Comparison of ENCODE assay signal across 7 cellular contexts in the genomic region with DNA sequence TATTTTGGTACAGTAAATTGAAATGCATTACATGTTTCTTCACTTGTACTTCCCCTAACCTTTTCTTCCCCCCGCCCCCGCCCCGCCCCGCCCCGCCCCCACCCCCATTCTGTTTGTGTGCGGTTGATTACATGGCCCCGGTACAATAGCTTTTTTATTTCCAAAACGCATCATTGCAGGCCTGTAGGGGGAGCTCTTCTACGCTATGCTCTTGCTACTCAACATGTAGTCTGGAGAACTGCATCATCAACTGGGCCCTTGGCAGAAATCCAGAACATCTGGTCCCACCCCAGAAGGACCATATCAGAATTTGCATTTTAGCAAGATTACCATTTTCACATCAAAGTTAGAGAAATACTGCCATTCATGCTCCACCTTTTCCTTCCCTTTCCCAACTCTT.
DNase-seq lines count a peak whose midpoint lies in the region; ATAC-seq and TF ChIP-seq lines count a peak whose summit lies in the region.

No MANE protein-coding gene starts in this region.

- H2AFZ ChIP-seq in IMR-90 (replicated peaks; ENCODE audit: low read length, poor library complexity) (no peak overlapping the region), neural progenitor cell (replicated peaks) (no peak overlapping the region)

- H3K9me3 Mint-ChIP-seq in neural progenitor cell: peaks cover 2% of the 10 kb centered on the region

- H2BK20ac ChIP-seq in IMR-90 (ENCODE audit: low read depth, low read length): no peak overlapping the region

- no peaks in the 10 kb centered on the region for H3K79me2 ChIP-seq in neural progenitor cell (ENCODE audit: low read depth)

- dilution Hi-C loops in IMR-90 (cut with HindIII; ENCODE audit: low sequenced_read_pairs, unreplicated experiment): no loop called here

- DNase-seq in IMR-90: peak; percentile 27
- peak; percentile 18 for DNase-seq in astrocyte of the spinal cord (ENCODE audit: low read depth, low spot score)
- DNase-seq in neural progenitor cell (ENCODE audit: low spot score): peak; percentile 29
- no peak for DNase-seq in ascending aorta (ENCODE audit: low spot score in 2 of 2)
- DNase-seq in Peyer's patch: no peak

- no peak overlapping the region for H2BK5ac ChIP-seq in IMR-90 (ENCODE audit: low read depth, low read length, poor library complexity, severe bottlenecking)

- H2BK15ac ChIP-seq in IMR-90 (ENCODE audit: low read depth, low read length): no peak overlapping the region

- POLR2A ChIA-PET in IMR-90 (lab: Charles Lee; ENCODE audit: unreplicated experiment): no interaction called here

- no peaks in the 10 kb centered on the region for H3K4me1 Mint-ChIP-seq in neural progenitor cell

- TF ChIP-seq POLR2A in IMR-90 (IDR thresholded peaks at IDR 0.05; ENCODE audit: low read depth, low read length) (no peak), Peyer's patch (IDR thresholded peaks at IDR 0.05) (no peak)

- ATAC-seq in IMR-90 (ENCODE audit: low read depth): no peak
- no peak for ATAC-seq in HG03520 (IDR thresholded peaks at IDR 0.05; ENCODE audit: unreplicated experiment)

- H4K8ac ChIP-seq in IMR-90 (ENCODE audit: low read depth in 2 of 2, low read length in 2 of 2): no peak overlapping the region

- H3K4me3 Mint-ChIP-seq in neural progenitor cell: no peak overlapping the region

- H3K27ac Mint-ChIP-seq in neural progenitor cell: no peak overlapping the region

- no peak overlapping the region for H3K56ac ChIP-seq in IMR-90 (ENCODE audit: extremely low read depth, insufficient read depth, low read length)

- no peak overlapping the region for H3K23ac ChIP-seq in IMR-90 (ENCODE audit: low read depth, low read length)

- H3K27me3 ChIP-seq in IMR-90 (ENCODE audit: control insufficient read depth, insufficient read depth, low read length) (no peaks in the 10 kb centered on the region), neural progenitor cell (no peaks in the 10 kb centered on the region), ascending aorta (no peaks in the 10 kb centered on the region), Peyer's patch (no peaks in the 10 kb centered on the region)

- peaks cover 2% of the 10 kb centered on the region for H3K27me3 Mint-ChIP-seq in neural progenitor cell (ENCODE audit: insufficient read depth, low read depth)

- H4K5ac ChIP-seq in IMR-90 (ENCODE audit: low read depth, low read length): no peak overlapping the region

- H2AK5ac ChIP-seq in IMR-90 (ENCODE audit: low read depth, low read length): no peak overlapping the region

- H3K4me1 ChIP-seq in IMR-90 (ENCODE audit: control insufficient read depth, insufficient read depth, low read length): no peaks in the 10 kb centered on the region
- H3K4me1 ChIP-seq in neural progenitor cell: no peaks in the 10 kb centered on the region
- no peaks in the 10 kb centered on the region for H3K4me1 ChIP-seq in ascending aorta
- no peaks in the 10 kb centered on the region for H3K4me1 ChIP-seq in Peyer's patch

- H3K4me2 ChIP-seq in IMR-90 (ENCODE audit: low read depth, low read length): no peak overlapping the region
- H3K4me2 ChIP-seq in neural progenitor cell: no peak overlapping the region

- in situ Hi-C loops in IMR-90 (cut with MboI; ENCODE audit: low sequenced_read_pairs): no loop called here
- in situ Hi-C loops in astrocyte of the spinal cord (cut with HindIII; ENCODE audit: low sequenced_read_pairs): no loop called here

- H3K4me3 ChIP-seq in IMR-90 (ENCODE audit: insufficient read depth, low read depth, low read length): no peak overlapping the region
- H3K4me3 ChIP-seq in astrocyte of the spinal cord (ENCODE audit: low read depth, low read length): no peak overlapping the region
- no peak overlapping the region for H3K4me3 ChIP-seq in neural progenitor cell
- H3K4me3 ChIP-seq in ascending aorta: no peak overlapping the region
- no peak overlapping the region for H3K4me3 ChIP-seq in Peyer's patch

- H2AK9ac ChIP-seq in IMR-90 (replicated peaks; ENCODE audit: low read depth, low read length, poor library complexity): no peak overlapping the region

- H3K9me1 ChIP-seq in IMR-90 (ENCODE audit: insufficient read depth, low read length): no peaks in the 10 kb centered on the region

- no peak overlapping the region for H3K18ac ChIP-seq in IMR-90 (ENCODE audit: low read depth, low read length)

- CTCF ChIA-PET in IMR-90 (lab: Yijun Ruan, JAX): interaction anchor here (1.6 kb wide), 1 partner anchor 82 kb away, joined by 3 read pairs; no protein-coding TSS in a partner anchor

- H3K14ac ChIP-seq in IMR-90 (replicated peaks; ENCODE audit: low read depth, low read length): no peak overlapping the region

- H3K4ac ChIP-seq in IMR-90 (ENCODE audit: low read depth, low read length): no peak overlapping the region

- H3K9me3 ChIP-seq in IMR-90 (ENCODE audit: control insufficient read depth, insufficient read depth, low read length): no peaks in the 10 kb centered on the region
- peaks cover 5% of the 10 kb centered on the region for H3K9me3 ChIP-seq in neural progenitor cell (ENCODE audit: low read depth)
- no peaks in the 10 kb centered on the region for H3K9me3 ChIP-seq in ascending aorta
- H3K9me3 ChIP-seq in Peyer's patch: no peaks in the 10 kb centered on the region

- H3K36me3 ChIP-seq in IMR-90 (ENCODE audit: control insufficient read depth, insufficient read depth, low read length): no peaks in the 10 kb centered on the region
- no peaks in the 10 kb centered on the region for H3K36me3 ChIP-seq in neural progenitor cell
- no peaks in the 10 kb centered on the region for H3K36me3 ChIP-seq in ascending aorta
- no peaks in the 10 kb centered on the region for H3K36me3 ChIP-seq in Peyer's patch

- H3F3A ChIP-seq in neural progenitor cell (ENCODE audit: low read depth): no peaks in the 10 kb centered on the region

- intact Hi-C loops in IMR-90 (cut with micrococcal nuclease): no loop called here
- intact Hi-C loops in ascending aorta (cut with DNase I): no loop called here

- H2BK120ac ChIP-seq in IMR-90 (ENCODE audit: low read depth, low read length): no peak overlapping the region

- H3K9ac ChIP-seq in IMR-90 (ENCODE audit: low read depth, low read length) (no peak overlapping the region), neural progenitor cell (no peak overlapping the region)

- H3K79me1 ChIP-seq in IMR-90 (ENCODE audit: low read depth in 1 of 2, low read length in 2 of 2): no peaks in the 10 kb centered on the region

- no peak overlapping the region for H4K91ac ChIP-seq in IMR-90 (ENCODE audit: insufficient read depth, low read depth, low read length)

- TF ChIP-seq RAD21 in IMR-90 (IDR thresholded peaks at IDR 0.05; ENCODE audit: low read length): peak; percentile 6; the same call in 1 of the 2 replicates

- no CpG with 5 or more reads among the region's 9 CpGs for WGBS in IMR-90 (ENCODE audit: extremely low coverage in 2 of 2, insufficient read length in 1 of 2), 2 experiments

- no TSS peak for BruUV-seq in IMR-90 (replicated peaks; lab: Mats Ljungman, UMichigan)

- H3K36me3 Mint-ChIP-seq in neural progenitor cell: no peaks in the 10 kb centered on the region

- H4K20me1 ChIP-seq in IMR-90 (ENCODE audit: insufficient read depth, low read length) (no peaks in the 10 kb centered on the region), neural progenitor cell (ENCODE audit: low read depth) (no peaks in the 10 kb centered on the region)

- peak; percentile 42; the same call in 1 of the 3 replicates for TF ChIP-seq CTCF in GM12872 (IDR thresholded peaks at IDR 0.05; ENCODE audit: insufficient read depth, low read depth, low read length)
- TF ChIP-seq CTCF in IMR-90 (conservative IDR thresholded peaks at IDR 0.05; ENCODE audit: low read depth, low read length): 0 out of 2 replicates have a peak, but pooled peaks have one; percentile 14
- peak; percentile 14 for TF ChIP-seq CTCF in astrocyte of the spinal cord (IDR thresholded peaks at IDR 0.05; ENCODE audit: low read depth, low read length)
- peak; percentile 39 for TF ChIP-seq CTCF in neural progenitor cell (IDR thresholded peaks at IDR 0.05)
- TF ChIP-seq CTCF in ascending aorta (IDR thresholded peaks at IDR 0.05): no peak
- no peak for TF ChIP-seq CTCF in Peyer's patch (IDR thresholded peaks at IDR 0.05)

- H3K27ac ChIP-seq in IMR-90 (ENCODE audit: insufficient read depth, low read length) (no peak overlapping the region), neural progenitor cell (no peak overlapping the region), ascending aorta (no peak overlapping the region), Peyer's patch (no peak overlapping the region)

TF ChIP-seq in IMR-90, 13 proteins besides CTCF, POLR2A, EP300 and RAD21 (continues in another document):
- TF ChIP-seq RCOR1 (IDR thresholded peaks at IDR 0.05; ENCODE audit: insufficient replicate concordance, low read length): no peak
- no peak for TF ChIP-seq CEBPB (IDR thresholded peaks at IDR 0.05; ENCODE audit: low read depth, low read length)
- TF ChIP-seq, protein P1, sequence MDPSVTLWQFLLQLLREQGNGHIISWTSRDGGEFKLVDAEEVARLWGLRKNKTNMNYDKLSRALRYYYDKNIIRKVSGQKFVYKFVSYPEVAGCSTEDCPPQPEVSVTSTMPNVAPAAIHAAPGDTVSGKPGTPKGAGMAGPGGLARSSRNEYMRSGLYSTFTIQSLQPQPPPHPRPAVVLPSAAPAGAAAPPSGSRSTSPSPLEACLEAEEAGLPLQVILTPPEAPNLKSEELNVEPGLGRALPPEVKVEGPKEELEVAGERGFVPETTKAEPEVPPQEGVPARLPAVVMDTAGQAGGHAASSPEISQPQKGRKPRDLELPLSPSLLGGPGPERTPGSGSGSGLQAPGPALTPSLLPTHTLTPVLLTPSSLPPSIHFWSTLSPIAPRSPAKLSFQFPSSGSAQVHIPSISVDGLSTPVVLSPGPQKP (IDR thresholded peaks at IDR 0.05; ENCODE audit: borderline replicate concordance, low read depth, low read length): no peak
- TF ChIP-seq FOS (IDR thresholded peaks at IDR 0.05; ENCODE audit: low read depth, low read length): no peak
- no peak for TF ChIP-seq CHD1 (IDR thresholded peaks at IDR 0.05; ENCODE audit: low read depth, low read length)
- no peak for TF ChIP-seq MAFK (IDR thresholded peaks at IDR 0.05; ENCODE audit: low read depth, low read length)
- no peak for TF ChIP-seq BHLHE40 (IDR thresholded peaks at IDR 0.05; ENCODE audit: low read depth, low read length)
- TF ChIP-seq RFX5 (IDR thresholded peaks at IDR 0.05; ENCODE audit: low read depth, low read length): no peak
- no peak for TF ChIP-seq MAZ (IDR thresholded peaks at IDR 0.05; ENCODE audit: borderline replicate concordance, low read depth, low read length)
- no peak for TF ChIP-seq SMC3 (IDR thresholded peaks at IDR 0.05; ENCODE audit: low read depth, low read length)
- TF ChIP-seq NFE2L2 (IDR thresholded peaks at IDR 0.05; ENCODE audit: low read depth, low read length): no peak
- no peak for TF ChIP-seq MXI1 (IDR thresholded peaks at IDR 0.05; ENCODE audit: borderline replicate concordance, low read depth, low read length)

Comparison
In these comparisons a context has a peak if more than half of its experiments do, and no peak if none do; other contexts are left out.
1. CTCF ChIP-seq: peak in GM12872 (single experiment), IMR-90 (single experiment), astrocyte of the spinal cord (single experiment) and neural progenitor cell (single experiment); none in ascending aorta (0 of 3) and Peyer's patch (0 of 6).
2. DNase-seq: peak in IMR-90 (single experiment), astrocyte of the spinal cord (single experiment) and neural progenitor cell (single experiment); none in ascending aorta (0 of 2) and Peyer's patch (0 of 3).